23 cellular contexts compared by ENCODE assay signal in the genomic region with DNA sequence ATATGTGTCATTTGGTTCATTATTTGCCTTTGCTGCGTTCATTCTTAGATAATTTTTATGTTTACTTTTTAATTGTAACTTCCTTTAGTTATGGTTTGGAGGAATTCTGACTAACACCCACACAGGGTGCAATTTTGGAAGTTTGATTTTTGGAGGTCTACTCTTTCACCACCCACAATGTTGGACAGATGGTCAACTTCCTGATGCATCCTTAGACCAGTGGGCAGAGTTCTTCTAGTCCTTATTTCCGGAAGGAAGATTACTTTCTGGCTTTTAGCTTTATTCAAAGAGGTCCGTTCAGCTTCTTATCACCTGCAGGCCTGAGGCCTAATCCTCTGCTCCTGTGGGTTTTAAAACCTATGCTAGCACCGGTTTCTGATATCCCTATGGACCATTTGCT.
"Had no signal": no experiment of that assay in that cellular context is flagged by ENCODE, and none has a peak within 500 bp of the region (broad histone marks: within the 10 kb centered on the region; RNA-seq: fewer than 3 reads in every experiment).

No MANE protein-coding gene starts in this region.

- ATAC-seq: esophagus mucosa, foreskin keratinocyte, gastrocnemius medialis, gastroesophageal sphincter had no signal

- H3K4me1 ChIP-seq: colonic mucosa, esophagus squamous epithelium, foreskin keratinocyte, gastroesophageal sphincter had no signal

- DNase-seq: colonic mucosa; cortex of kidney; dermis blood vessel endothelial cell; dorsolateral prefrontal cortex; effector CD4-positive, alpha-beta T cell; effector CD8-positive, alpha-beta T cell; effector memory CD4-positive, alpha-beta T cell; endodermal cell; erythroblast; esophagus squamous epithelium; foreskin fibroblast; foreskin keratinocyte; foreskin melanocyte; gastrocnemius medialis; glutamatergic neuron; head of caudate nucleus; heart left ventricle; heart right ventricle had no signal

- H3K4me3 Mint-ChIP-seq: dendritic cell treated with granulocyte-macrophage colony-stimulating factor and Interleukin-4, amounts not matched to agents 40 ng/mL and 50 ng/mL, for 4 days; endodermal cell had no signal

- H3K27ac ChIP-seq: colonic mucosa, coronary artery, dorsolateral prefrontal cortex, epithelial cell of prostate, esophagus squamous epithelium, foreskin keratinocyte, gastrocnemius medialis, gastroesophageal sphincter had no signal

- H3K4me3 ChIP-seq: colonic mucosa, coronary artery, dorsolateral prefrontal cortex, esophagus squamous epithelium, gastrocnemius medialis, gastroesophageal sphincter, heart left ventricle, heart right ventricle had no signal

- H3K4me1 Mint-ChIP-seq: endodermal cell had no signal

- H3K27ac Mint-ChIP-seq: dendritic cell treated with granulocyte-macrophage colony-stimulating factor and Interleukin-4, amounts not matched to agents 40 ng/mL and 50 ng/mL, for 4 days; endodermal cell had no signal

- H3K36me3 ChIP-seq: colonic mucosa, esophagus squamous epithelium, gastrocnemius medialis, gastroesophageal sphincter, heart left ventricle, heart right ventricle had no signal

- H3K27me3 ChIP-seq: colonic mucosa, dorsolateral prefrontal cortex, gastrocnemius medialis, heart left ventricle, heart right ventricle had no signal

- H3K9me3 Mint-ChIP-seq: dendritic cell treated with granulocyte-macrophage colony-stimulating factor and Interleukin-4, amounts not matched to agents 40 ng/mL and 50 ng/mL, for 4 days; endodermal cell had no signal

- H3K9me3 ChIP-seq: colonic mucosa, esophagus squamous epithelium, gastrocnemius medialis, gastroesophageal sphincter had no signal
